Comparison of ENCODE assay signal across 18 cellular contexts in the genomic region with DNA sequence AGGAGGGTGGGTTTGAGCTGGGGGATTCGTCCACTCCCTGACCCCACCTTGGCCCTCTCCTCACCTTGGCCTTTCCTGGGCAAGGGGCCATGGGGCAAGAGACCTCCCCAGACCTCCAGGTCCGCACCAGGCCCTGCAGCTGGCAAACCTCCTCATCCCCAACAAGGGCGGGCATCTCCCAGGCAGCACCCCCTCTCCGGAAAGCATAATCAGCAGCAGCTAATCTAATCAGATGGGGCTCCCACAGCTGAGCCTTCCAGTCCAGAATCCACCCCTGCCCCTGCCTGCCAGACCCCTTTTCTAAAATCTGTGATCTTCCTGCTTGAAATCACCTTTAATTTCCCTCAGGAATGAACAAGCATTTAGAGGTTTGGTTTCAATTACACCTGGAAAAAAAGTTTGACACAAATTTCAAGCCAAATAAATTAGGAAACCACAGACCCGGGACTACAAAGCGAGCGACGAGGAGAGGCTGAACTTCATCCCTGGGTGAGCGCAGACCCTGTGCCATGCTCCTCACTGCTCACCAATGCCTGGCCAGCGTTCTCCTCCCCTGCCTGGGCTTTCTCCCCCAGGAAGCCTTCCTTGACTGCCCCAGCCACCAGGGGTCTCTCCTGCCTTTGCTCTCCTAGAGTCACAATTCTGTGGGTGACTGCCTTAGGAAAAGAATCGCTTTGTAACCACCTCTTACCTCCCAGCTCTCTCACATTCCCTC.
A peak's percentile ranks its signal among the peaks of the same experiment; 100 is the strongest.
DNase-seq lines count a peak whose midpoint lies in the region; ATAC-seq and TF ChIP-seq lines count a peak whose summit lies in the region.
"Had no signal": no experiment of that assay in that cellular context is flagged by ENCODE, and none has a peak within 500 bp of the region (broad histone marks: within the 10 kb centered on the region; RNA-seq: fewer than 3 reads in every experiment).

No MANE protein-coding gene starts in this region.

- 73 to 77% methylated on average over 7 to 10 of the region's 11 CpGs for WGBS in esophagus squamous epithelium, 2 donors

- H3K27ac Mint-ChIP-seq in WTC11 = no peak overlapping the region
- H3K27ac Mint-ChIP-seq in mesothelial cell of epicardium = peak overlapping the region; percentile 65
- no peak overlapping the region for H3K27ac Mint-ChIP-seq in naive thymus-derived CD8-positive, alpha-beta T cell
- H3K27ac Mint-ChIP-seq: activated naive CD4-positive, alpha-beta T cell treated with anti-CD3 and anti-CD28 coated beads, Interleukin-2, amount 50 U/mL, for 24 hours; CD8-positive, alpha-beta memory T cell had no signal

- H3K36me3 ChIP-seq in GM06990 (ENCODE audit: control insufficient read depth, insufficient read depth, low read length) (no peaks in the 10 kb centered on the region), esophagus squamous epithelium (no peaks in the 10 kb centered on the region)
- H3K36me3 ChIP-seq: breast epithelium, pancreas had no signal

- ATAC-seq in WTC11 = peak; percentile 88
- ATAC-seq in naive thymus-derived CD8-positive, alpha-beta T cell = no peak
- ATAC-seq: pancreas had no signal

- no peak overlapping the region for H3K4me3 Mint-ChIP-seq in WTC11
- H3K4me3 Mint-ChIP-seq in mesothelial cell of epicardium = no peak overlapping the region
- H3K4me3 Mint-ChIP-seq in naive thymus-derived CD8-positive, alpha-beta T cell = no peak overlapping the region
- H3K4me3 Mint-ChIP-seq: activated naive CD4-positive, alpha-beta T cell treated with anti-CD3 and anti-CD28 coated beads, Interleukin-2, amount 50 U/mL, for 24 hours; CD8-positive, alpha-beta memory T cell had no signal

- H3K4me3 ChIP-seq in GM06990 (replicated peaks; ENCODE audit: low read depth, low read length) = no peak overlapping the region
- no peak overlapping the region for H3K4me3 ChIP-seq in esophagus squamous epithelium
- H3K4me3 ChIP-seq: breast epithelium, pancreas, SK-N-MC had no signal

- H3K27ac ChIP-seq in esophagus squamous epithelium = no peak overlapping the region
- H3K27ac ChIP-seq: breast epithelium, pancreas, SK-N-MC had no signal

- H3K9me3 Mint-ChIP-seq in WTC11 (no peaks in the 10 kb centered on the region), mesothelial cell of epicardium (no peaks in the 10 kb centered on the region)
- no peaks in the 10 kb centered on the region for H3K9me3 Mint-ChIP-seq in naive thymus-derived CD8-positive, alpha-beta T cell
- H3K9me3 Mint-ChIP-seq: activated naive CD4-positive, alpha-beta T cell treated with anti-CD3 and anti-CD28 coated beads, Interleukin-2, amount 50 U/mL, for 24 hours had no signal

- peak; percentile 26 for TF ChIP-seq CTCF in GM06990 (IDR thresholded peaks at IDR 0.05; ENCODE audit: insufficient read depth, low read length, poor library complexity, severe bottlenecking)
- no peak; the same call in 1 of the 2 replicates for TF ChIP-seq CTCF in WTC11 (IDR thresholded peaks at IDR 0.05)
- TF ChIP-seq CTCF in mesothelial cell of epicardium (IDR thresholded peaks at IDR 0.05; ENCODE audit: unreplicated experiment) = no peak
- TF ChIP-seq CTCF in esophagus squamous epithelium (IDR thresholded peaks at IDR 0.05) = no peak

- H3K27me3 Mint-ChIP-seq in WTC11 (ENCODE audit: low read depth) = no peaks in the 10 kb centered on the region
- H3K27me3 Mint-ChIP-seq in mesothelial cell of epicardium (ENCODE audit: low read depth) = no peaks in the 10 kb centered on the region
- peaks cover 2 to 22% (median 7%) of the 10 kb centered on the region in 5 donors for H3K27me3 Mint-ChIP-seq in naive thymus-derived CD8-positive, alpha-beta T cell
- H3K27me3 Mint-ChIP-seq: activated naive CD4-positive, alpha-beta T cell treated with anti-CD3 and anti-CD28 coated beads, Interleukin-2, amount 50 U/mL, for 24 hours had no signal

- H3K4me1 Mint-ChIP-seq in WTC11 (peaks cover 21% of the 10 kb centered on the region), mesothelial cell of epicardium (peaks cover 46% of the 10 kb centered on the region)
- H3K4me1 Mint-ChIP-seq in naive thymus-derived CD8-positive, alpha-beta T cell = no peaks in the 10 kb centered on the region
- H3K4me1 Mint-ChIP-seq: activated naive CD4-positive, alpha-beta T cell treated with anti-CD3 and anti-CD28 coated beads, Interleukin-2, amount 50 U/mL, for 24 hours; CD8-positive, alpha-beta memory T cell had no signal

- no peak for TF ChIP-seq POLR2A in esophagus squamous epithelium (IDR thresholded peaks at IDR 0.05)

- intact Hi-C loops in esophagus squamous epithelium (cut with DNase I) = no loop called here

- H3K9me3 ChIP-seq in esophagus squamous epithelium = no peaks in the 10 kb centered on the region
- H3K9me3 ChIP-seq: breast epithelium, pancreas had no signal

- POLR2A ChIA-PET in WTC11 (lab: Charles Lee) = no interaction called here
- POLR2A ChIA-PET in naive thymus-derived CD8-positive, alpha-beta T cell (lab: Charles Lee) = no interaction called here

- CTCF ChIA-PET in WTC11 (lab: Charles Lee) = interaction anchor here (0.6 to 3.0 kb wide), 14 partner anchors 12 to 710 kb away, joined by 3 to 24 read pairs (median 4); partner anchors contain the start of gene MYCN

- no peaks in the 10 kb centered on the region for H3K27me3 ChIP-seq in GM06990 (replicated peaks; ENCODE audit: control insufficient read depth, insufficient read depth, low read length)
- H3K27me3 ChIP-seq in esophagus squamous epithelium = no peaks in the 10 kb centered on the region
- H3K27me3 ChIP-seq: pancreas had no signal

- no peaks in the 10 kb centered on the region for H3K36me3 Mint-ChIP-seq in WTC11
- H3K36me3 Mint-ChIP-seq in mesothelial cell of epicardium = no peaks in the 10 kb centered on the region
- no peaks in the 10 kb centered on the region for H3K36me3 Mint-ChIP-seq in naive thymus-derived CD8-positive, alpha-beta T cell
- H3K36me3 Mint-ChIP-seq: activated naive CD4-positive, alpha-beta T cell treated with anti-CD3 and anti-CD28 coated beads, Interleukin-2, amount 50 U/mL, for 24 hours; CD8-positive, alpha-beta memory T cell had no signal

- DNase-seq in GM06990 (ENCODE audit: extremely low read depth, insufficient read length) = no peak
- DNase-seq in HuH-7 (ENCODE audit: low spot score) = peak; percentile 55
- peak; percentile 72 for DNase-seq in WTC11 (ENCODE audit: low spot score)
- DNase-seq in mesothelial cell of epicardium (ENCODE audit: low spot score in 2 of 2, unreplicated experiment in 2 of 2) = no peak
- no peak for DNase-seq in NCI-H1092 (lab: John Stamatoyannopoulos, UW)
- no peak for DNase-seq in naive thymus-derived CD8-positive, alpha-beta T cell
- no peak for DNase-seq in esophagus squamous epithelium (lab: John Stamatoyannopoulos, UW)
- DNase-seq in A172 (ENCODE audit: low spot score) = no peak
- DNase-seq: CD8-positive, alpha-beta memory T cell; effector memory CD4-positive, alpha-beta T cell; foreskin fibroblast; NCI-H1417 treated with DMSO at 0.1 percent for 48 hours; pancreas; stimulated activated CD4-positive, alpha-beta T cell treated with anti-CD3 and anti-CD28 coated beads, Interleukin-12 subunit alpha, Interleukin-12 subunit beta, amount 100 ng/mL, for 4 hours; substantia nigra had no signal

- H3K4me1 ChIP-seq in esophagus squamous epithelium = peaks cover 0 to 11% (median 0%) of the 10 kb centered on the region in 3 donors
- H3K4me1 ChIP-seq: breast epithelium, pancreas had no signal

TF ChIP-seq in WTC11, 78 proteins besides CTCF, POLR2A, EP300 and RAD21:
- TF ChIP-seq CREB1 (CRISPR knock-in tag; IDR thresholded peaks at IDR 0.05) (no peak), ZBTB21 (CRISPR knock-in tag; IDR thresholded peaks at IDR 0.05; ENCODE audit: borderline replicate concordance) (no peak), OVOL2 (CRISPR knock-in tag; IDR thresholded peaks at IDR 0.05; ENCODE audit: borderline replicate concordance) (no peak), CREM (CRISPR knock-in tag; IDR thresholded peaks at IDR 0.05) (no peak)

Comparison
In these comparisons a context has a peak if more than half of its experiments do, and no peak if none do; other contexts are left out.
1. DNase-seq: peak in HuH-7 (single experiment) and WTC11 (single experiment); none in GM06990 (single experiment), mesothelial cell of epicardium (0 of 2), NCI-H1092 (single experiment), naive thymus-derived CD8-positive, alpha-beta T cell (0 of 10), esophagus squamous epithelium (single experiment) and A172 (single experiment).